Comparison of ENCODE assay signal across 9 cellular contexts in genomic region chr11:77127674-77127968, GRCh38. TPM values are rescaled to one million over a fixed set of nuclear protein-coding genes. Genes with fewer than 3 reads are reported as not detected.
DNase-seq lines count a peak whose midpoint lies in the region; ATAC-seq and TF ChIP-seq lines count a peak whose summit lies in the region.
"Had no signal": no experiment of that assay in that cellular context is flagged by ENCODE, and none has a peak within 500 bp of the region (broad histone marks: within the 10 kb centered on the region; RNA-seq: fewer than 3 reads in every experiment).

No MANE protein-coding gene starts in this region.

- H3K9me2 ChIP-seq in MM.1S (replicated peaks; ENCODE audit: insufficient read depth, low read length) = no peaks in the 10 kb centered on the region

- H3K4me1 ChIP-seq in BLaER1 (peaks cover 86% of the 10 kb centered on the region), MM.1S (ENCODE audit: low read length) (peaks cover 14% of the 10 kb centered on the region), endodermal cell (ENCODE audit: control insufficient read depth, insufficient read depth, low read length) (no peaks in the 10 kb centered on the region)

- peaks cover 6% of the 10 kb centered on the region for H3K27me3 Mint-ChIP-seq in endodermal cell (ENCODE audit: insufficient read depth)
- H3K27me3 Mint-ChIP-seq in neural crest cell (ENCODE audit: low read depth) = no peaks in the 10 kb centered on the region

- H3K4me3 ChIP-seq in BLaER1 (peak overlapping the region; percentile 55; the same call in 1 of the 2 replicates), MM.1S (ENCODE audit: low read length) (peak overlapping the region; percentile 75), endodermal cell (ENCODE audit: low read length) (peak overlapping the region; percentile 77)

- H3K9me3 Mint-ChIP-seq in endodermal cell (no peaks in the 10 kb centered on the region), neural crest cell (no peaks in the 10 kb centered on the region)

- H3K4me2 ChIP-seq in BLaER1 (peak overlapping the region; percentile 85), MM.1S (ENCODE audit: low read depth, low read length) (peak overlapping the region; percentile 91)

- 36 to 59% methylated on average over 3 to 6 of the region's 6 CpGs for WGBS in endodermal cell (ENCODE audit: insufficient coverage in 1 of 2, insufficient read length in 1 of 2), 2 experiments

- H3K4me3 Mint-ChIP-seq in endodermal cell (peak overlapping the region; percentile 49), neural crest cell (peak overlapping the region; percentile 77)

- H3K9me3 ChIP-seq in BLaER1 = no peaks in the 10 kb centered on the region
- no peaks in the 10 kb centered on the region for H3K9me3 ChIP-seq in MM.1S (replicated peaks; ENCODE audit: insufficient read depth, low read length)
- H3K9me3 ChIP-seq in endodermal cell (ENCODE audit: control insufficient read depth, low read length) = no peaks in the 10 kb centered on the region
- H3K9me3 ChIP-seq: neutrophil had no signal

- H2AFZ ChIP-seq in MM.1S (ENCODE audit: low read length) = peak overlapping the region; percentile 91

- no peaks in the 10 kb centered on the region; the same call in 1 of the 2 replicates for H3K36me3 ChIP-seq in BLaER1
- no peaks in the 10 kb centered on the region for H3K36me3 ChIP-seq in MM.1S (replicated peaks; ENCODE audit: insufficient read depth, low read length)
- H3K36me3 ChIP-seq in endodermal cell (ENCODE audit: control insufficient read depth, insufficient read depth, low read length) = no peaks in the 10 kb centered on the region
- H3K36me3 ChIP-seq: neutrophil had no signal

- no peaks in the 10 kb centered on the region for H4K20me1 ChIP-seq in BLaER1
- no peaks in the 10 kb centered on the region for H4K20me1 ChIP-seq in MM.1S (ENCODE audit: insufficient read depth, low read length)

- H3K27ac Mint-ChIP-seq in endodermal cell = no peak overlapping the region
- H3K27ac Mint-ChIP-seq in neural crest cell (ENCODE audit: unreplicated experiment) = peak overlapping the region; percentile 80

- H3F3A ChIP-seq in MM.1S (ENCODE audit: insufficient read depth, low read length) = peaks cover 10% of the 10 kb centered on the region; the same call in 1 of the 2 replicates

- H3K27me3 ChIP-seq in BLaER1 (no peaks in the 10 kb centered on the region), MM.1S (replicated peaks; ENCODE audit: insufficient read depth, low read length) (no peaks in the 10 kb centered on the region), endodermal cell (ENCODE audit: control insufficient read depth, insufficient read depth, low read length, poor library complexity, severe bottlenecking) (no peaks in the 10 kb centered on the region)

- no peak overlapping the region for H3K9ac ChIP-seq in BLaER1
- H3K9ac ChIP-seq in MM.1S (ENCODE audit: low read length) = peak overlapping the region; percentile 67; the same call in 1 of the 2 replicates
- no peak overlapping the region for H3K9ac ChIP-seq in endodermal cell (ENCODE audit: extremely low read depth, low read length, poor library complexity, severe bottlenecking)

- peaks cover 7% of the 10 kb centered on the region for H3K36me3 Mint-ChIP-seq in endodermal cell (ENCODE audit: low read depth)
- H3K36me3 Mint-ChIP-seq in neural crest cell (ENCODE audit: low read depth) = no peaks in the 10 kb centered on the region

- H3K79me2 ChIP-seq in MM.1S (ENCODE audit: low read length) = peaks cover 12% of the 10 kb centered on the region; the same call in 1 of the 2 replicates

- H3K27ac ChIP-seq in BLaER1 (peak overlapping the region; percentile 15; the same call in 1 of the 2 replicates), MM.1S (ENCODE audit: low read length) (peak overlapping the region; percentile 81), endodermal cell (ENCODE audit: low read depth, low read length) (no peak overlapping the region)
- H3K27ac ChIP-seq: neutrophil had no signal

- no peak for ATAC-seq in HG03571 (IDR thresholded peaks at IDR 0.05; ENCODE audit: unreplicated experiment)
- no peak for ATAC-seq in HG03521 (IDR thresholded peaks at IDR 0.05; ENCODE audit: unreplicated experiment)
- no peak for ATAC-seq in GM21367 (IDR thresholded peaks at IDR 0.05; ENCODE audit: unreplicated experiment)

- H3K4me1 Mint-ChIP-seq in endodermal cell (peaks cover 9% of the 10 kb centered on the region), neural crest cell (peaks cover 33% of the 10 kb centered on the region)

- no peak for DNase-seq in MM.1S
- no peak for DNase-seq in endodermal cell
- DNase-seq in neural crest cell (ENCODE audit: low read depth, low spot score) = no peak
- DNase-seq in HCEC 1CT = no peak

- no peak for TF ChIP-seq CTCF in MM.1S (IDR thresholded peaks at IDR 0.05; ENCODE audit: low read length)
- TF ChIP-seq CTCF in endodermal cell (conservative IDR thresholded peaks at IDR 0.05) = no peak
- TF ChIP-seq CTCF in neural crest cell (conservative IDR thresholded peaks at IDR 0.05) = no peak

RNA-seq across cellular contexts. Expression of gene MYO7A, which starts 0.4 kb away (rescaled TPM):
- 1 to 10 TPM; 2.4 to 2.7 TPM for total RNA-seq in endodermal cell
- 2.1 TPM for polyA plus RNA-seq in endodermal cell (2013, experiment 1 of 2)
- 1.7 TPM for polyA plus RNA-seq in endodermal cell (2013, experiment 2 of 2)
- 2.1 and 2.5 TPM in 2 replicates for total RNA-seq in neural crest cell

RNA-seq across cellular contexts. Expression of gene OMP, which starts 25.0 kb away (rescaled TPM):
- 1 to 10 TPM; 1.6 to 1.7 TPM for total RNA-seq in endodermal cell
- polyA plus RNA-seq in endodermal cell (2013, experiment 1 of 2) = not detected
- polyA plus RNA-seq in endodermal cell (2013, experiment 2 of 2) = not detected
- 1.4 TPM in 1 of 2 replicates, not detected in the other for total RNA-seq in neural crest cell
